ENCODE assay signal across 22 cellular contexts in the genomic region with DNA sequence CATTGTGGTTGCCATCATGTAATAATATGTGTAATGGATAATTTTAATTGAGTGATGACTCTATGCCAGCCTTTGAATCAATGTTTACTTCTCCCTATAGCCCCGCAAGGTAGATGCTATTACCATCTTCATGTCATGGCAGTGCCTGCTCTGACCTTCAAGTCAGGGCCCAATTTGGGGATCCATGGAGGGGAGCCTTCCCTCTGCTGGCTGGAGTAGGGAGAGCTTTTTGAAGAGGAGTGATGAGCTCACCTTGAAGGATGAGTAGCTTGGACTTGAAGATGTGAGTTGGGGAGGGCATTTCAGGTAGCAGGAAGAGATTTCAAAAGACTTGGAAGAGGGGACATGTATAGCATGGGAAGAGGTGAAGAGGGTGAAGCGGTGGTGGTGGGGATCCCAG.
DNase-seq lines count a peak whose midpoint lies in the region; ATAC-seq, FAIRE-seq and TF ChIP-seq lines count a peak whose summit lies in the region.
"Had no signal": no experiment of that assay in that cellular context is flagged by ENCODE, and none has a peak within 500 bp of the region (broad histone marks: within the 10 kb centered on the region; RNA-seq: fewer than 3 reads in every experiment).

No MANE protein-coding gene starts in this region.

- no peak overlapping the region for H3K4me2 ChIP-seq in K562 (ENCODE audit: insufficient read depth, low read length)

- peak; percentile 5 for TF ChIP-seq CTCF in HFF-Myc (IDR thresholded peaks at IDR 0.05; ENCODE audit: low read depth, low read length, missing control alignments)
- TF ChIP-seq CTCF in K562 (IDR thresholded peaks at IDR 0.05 in 2 of 3, conservative IDR thresholded peaks at IDR 0.05 in 1 of 3; ENCODE audit: insufficient read depth in 2 of 3, low read depth in 1 of 3, low read length in 3 of 3) = no peak
- TF ChIP-seq CTCF in foreskin keratinocyte (conservative IDR thresholded peaks at IDR 0.05) = peak; percentile 43
- no peak for TF ChIP-seq CTCF in stomach (IDR thresholded peaks at IDR 0.05)

- TF ChIP-seq RAD21 in K562 (CRISPR knock-in tag; conservative IDR thresholded peaks at IDR 0.05 in 1 of 2, IDR thresholded peaks at IDR 0.05 in 1 of 2) = no peak

- FAIRE-seq in K562 (lab: Jason Lieb, UNC) = no peak
- FAIRE-seq: D721Med, islet of Langerhans, RCC 7860 had no signal

- no TSS peak for BruUV-seq in K562 (replicated peaks; lab: Mats Ljungman, UMichigan)

- H3K4me1 ChIP-seq in K562 (replicated peaks in 1 of 2; ENCODE audit: control insufficient read depth in 2 of 2, insufficient read depth in 2 of 2, low read length in 2 of 2) (no peaks in the 10 kb centered on the region), foreskin keratinocyte (no peaks in the 10 kb centered on the region), stomach (no peaks in the 10 kb centered on the region)
- H3K4me1 ChIP-seq: upper lobe of right lung had no signal

- TF ChIP-seq EP300 in K562 (IDR thresholded peaks at IDR 0.05; ENCODE audit: low read length) = no peak
- TF ChIP-seq EP300 in stomach (IDR thresholded peaks at IDR 0.05) = no peak

- WGBS in K562 (ENCODE audit: insufficient coverage, low coverage, missing lambda C conversion rate) = 0% methylated on average over 2 of the region's 2 CpGs
- 90 to 98% (median 96%) methylated on average over 2 of the region's 2 CpGs for WGBS in stomach, 5 donors

- H3K36me3 ChIP-seq in K562 (ENCODE audit: control insufficient read depth, insufficient read depth, low read length) (no peaks in the 10 kb centered on the region), stomach (no peaks in the 10 kb centered on the region)
- H3K36me3 ChIP-seq: upper lobe of right lung had no signal

- H4K20me1 ChIP-seq in K562 (replicated peaks; ENCODE audit: control insufficient read depth, insufficient read depth, low read length) = peaks cover 4% of the 10 kb centered on the region

- H3K27me3 ChIP-seq in K562 (ENCODE audit: control insufficient read depth in 2 of 2, insufficient read depth in 2 of 2, low read length in 2 of 2) = peaks cover 2 to 37% of the 10 kb centered on the region in 2 experiments; a peak in 3 of 5 replicates
- peaks cover 12% of the 10 kb centered on the region for H3K27me3 ChIP-seq in foreskin keratinocyte
- peaks cover 0 to 52% (median 0%) of the 10 kb centered on the region in 3 donors for H3K27me3 ChIP-seq in stomach
- H3K27me3 ChIP-seq: upper lobe of right lung had no signal

- no peak for DNase-seq in HFF-Myc (ENCODE audit: extremely low read depth, low read depth)
- no peak for DNase-seq in K562 (ENCODE audit: extremely low read depth in 1 of 4, low spot score in 3 of 4)
- no peak for DNase-seq in foreskin keratinocyte
- DNase-seq in stomach = peak; percentile 9
- DNase-seq in D341Med (ENCODE audit: low spot score) = no peak
- no peak for DNase-seq in occipital lobe (lab: John Stamatoyannopoulos, UW)
- DNase-seq in activated T-cell treated with anti-CD3 and anti-CD28 coated beads, Interleukin-2, amount 50 U/mL, for 48 hours = no peak
- DNase-seq: activated CD4-positive, alpha-beta T cell treated with anti-CD3 and anti-CD28 coated beads, Interleukin-2, amount 50 U/mL, for 1 hour; aorta; hypothalamus; NCI-H1417 treated with DMSO at 0.1 percent for 48 hours; NCI-H2081 treated with DMSO at 0.1 percent for 48 hours; stimulated activated CD4-positive, alpha-beta T cell treated with anti-CD3 and anti-CD28 coated beads, Interleukin-12 subunit alpha, Interleukin-12 subunit beta, amount 100 ng/mL, for 4 hours; stimulated activated CD4-positive, alpha-beta T cell treated with anti-CD3 and anti-CD28 coated beads, Interleukin-4, amount 100 ng/mL, for 24 hours; T1000; upper lobe of right lung had no signal

- H3K4me3 ChIP-seq in HFF-Myc (replicated peaks; ENCODE audit: low read depth, low read length) (no peak overlapping the region), K562 (no peak overlapping the region), stomach (no peak overlapping the region)
- H3K4me3 ChIP-seq: upper lobe of right lung had no signal

- CTCF ChIA-PET in K562 (lab: Yijun Ruan, JAX; ENCODE audit: low intra/inter-chr PET ratio) = no interaction called here

- POLR2A ChIA-PET in K562 (lab: Yijun Ruan, JAX) = interaction anchor here (1.1 kb wide), 1 partner anchor 17 kb away, joined by 3 read pairs; no protein-coding TSS in a partner anchor

- no peaks in the 10 kb centered on the region for H3K9me1 ChIP-seq in K562 (ENCODE audit: control insufficient read depth, insufficient read depth, low read length)

- H2AFZ ChIP-seq in K562 (ENCODE audit: low read depth, low read length) = no peak overlapping the region

- H3K27ac ChIP-seq in K562 (ENCODE audit: extremely low read depth, low read depth, low read length) = no peak overlapping the region
- H3K27ac ChIP-seq in foreskin keratinocyte = no peak overlapping the region
- H3K27ac ChIP-seq in stomach = no peak overlapping the region
- H3K27ac ChIP-seq: upper lobe of right lung had no signal

- intact Hi-C loops in K562 (cut with micrococcal nuclease) = loop anchor here (10.0 kb wide), 1 partner anchor 192 kb away; a partner anchor contains a TSS
- intact Hi-C loops in stomach (cut with DNase I; ENCODE audit: low total_unique reads) = no loop called here

- ATAC-seq in K562 = peak; percentile 46; the same call in 2 of the 3 replicates
- peak; percentile 46 for ATAC-seq in foreskin keratinocyte
- ATAC-seq: activated naive CD4-positive, alpha-beta T cell treated with anti-CD3 and anti-CD28 coated beads, Interleukin-2, amount 50 U/mL, for 72 hours; activated T-helper 17 cell treated with anti-CD3 and anti-CD28 coated beads, Interleukin-2, amount 50 U/mL, for 72 hours; stimulated activated effector memory CD8-positive, alpha-beta T cell treated with anti-CD3 and anti-CD28 coated beads, Interleukin-12 subunit alpha, Interleukin-12 subunit beta, amount 100 ng/mL, for 72 hours; upper lobe of right lung had no signal

- H3K9me3 ChIP-seq in K562 (replicated peaks; ENCODE audit: control insufficient read depth, insufficient read depth, low read depth, low read length) (no peaks in the 10 kb centered on the region), stomach (no peaks in the 10 kb centered on the region)
- H3K9me3 ChIP-seq: upper lobe of right lung had no signal

- no peaks in the 10 kb centered on the region for H3K79me2 ChIP-seq in K562 (ENCODE audit: control insufficient read depth, insufficient read depth, low read length)

- H3K9ac ChIP-seq in K562 (ENCODE audit: insufficient read depth in 1 of 2, low read depth in 2 of 2, low read length in 2 of 2) = no peak overlapping the region

- TF ChIP-seq POLR2A in K562 (conservative IDR thresholded peaks at IDR 0.05) = no peak
- TF ChIP-seq POLR2A in stomach (IDR thresholded peaks at IDR 0.05) = no peak

- in situ Hi-C loops in K562 (cut with MboI) = no loop called here

TF ChIP-seq in K562, 482 proteins besides CTCF, POLR2A, EP300 and RAD21 (continues in another document):
- TF ChIP-seq, protein P1, sequence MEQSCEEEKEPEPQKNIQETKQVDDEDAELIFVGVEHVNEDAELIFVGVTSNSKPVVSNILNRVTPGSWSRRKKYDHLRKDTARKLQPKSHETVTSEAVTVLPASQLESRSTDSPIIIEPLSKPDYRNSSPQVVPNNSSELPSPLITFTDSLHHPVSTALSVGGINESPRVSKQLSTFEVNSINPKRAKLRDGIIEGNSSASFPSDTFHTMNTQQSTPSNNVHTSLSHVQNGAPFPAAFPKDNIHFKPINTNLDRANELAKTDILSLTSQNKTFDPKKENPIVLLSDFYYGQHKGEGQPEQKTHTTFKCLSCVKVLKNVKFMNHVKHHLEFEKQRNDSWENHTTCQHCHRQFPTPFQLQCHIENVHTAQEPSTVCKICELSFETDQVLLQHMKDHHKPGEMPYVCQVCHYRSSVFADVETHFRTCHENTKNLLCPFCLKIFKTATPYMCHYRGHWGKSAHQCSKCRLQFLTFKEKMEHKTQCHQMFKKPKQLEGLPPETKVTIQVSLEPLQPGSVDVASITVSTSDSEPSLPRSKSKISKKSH (CRISPR knock-in tag; IDR thresholded peaks at IDR 0.05) = no peak
- TF ChIP-seq NR2C1 (IDR thresholded peaks at IDR 0.05) (no peak), NR2C1 (tag; IDR thresholded peaks at IDR 0.05) (no peak), ZNF778 (CRISPR knock-in tag; IDR thresholded peaks at IDR 0.05) (no peak), FOXP1 (CRISPR knock-in tag; IDR thresholded peaks at IDR 0.05) (no peak), KLF13 (tag; IDR thresholded peaks at IDR 0.05; ENCODE audit: borderline replicate concordance, low read depth) (no peak), ZNF354B (CRISPR knock-in tag; IDR thresholded peaks at IDR 0.05) (no peak), NBN (IDR thresholded peaks at IDR 0.05; ENCODE audit: low read depth) (no peak), TGIF2 (CRISPR knock-in tag; IDR thresholded peaks at IDR 0.05) (no peak), ZFP30 (CRISPR knock-in tag; IDR thresholded peaks at IDR 0.05; ENCODE audit: borderline replicate concordance) (no peak), BCOR (IDR thresholded peaks at IDR 0.05) (no peak)
- TF ChIP-seq, protein P2, sequence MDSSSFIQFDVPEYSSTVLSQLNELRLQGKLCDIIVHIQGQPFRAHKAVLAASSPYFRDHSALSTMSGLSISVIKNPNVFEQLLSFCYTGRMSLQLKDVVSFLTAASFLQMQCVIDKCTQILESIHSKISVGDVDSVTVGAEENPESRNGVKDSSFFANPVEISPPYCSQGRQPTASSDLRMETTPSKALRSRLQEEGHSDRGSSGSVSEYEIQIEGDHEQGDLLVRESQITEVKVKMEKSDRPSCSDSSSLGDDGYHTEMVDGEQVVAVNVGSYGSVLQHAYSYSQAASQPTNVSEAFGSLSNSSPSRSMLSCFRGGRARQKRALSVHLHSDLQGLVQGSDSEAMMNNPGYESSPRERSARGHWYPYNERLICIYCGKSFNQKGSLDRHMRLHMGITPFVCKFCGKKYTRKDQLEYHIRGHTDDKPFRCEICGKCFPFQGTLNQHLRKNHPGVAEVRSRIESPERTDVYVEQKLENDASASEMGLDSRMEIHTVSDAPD (CRISPR knock-in tag; IDR thresholded peaks at IDR 0.05) = no peak
- TF ChIP-seq, protein P3, sequence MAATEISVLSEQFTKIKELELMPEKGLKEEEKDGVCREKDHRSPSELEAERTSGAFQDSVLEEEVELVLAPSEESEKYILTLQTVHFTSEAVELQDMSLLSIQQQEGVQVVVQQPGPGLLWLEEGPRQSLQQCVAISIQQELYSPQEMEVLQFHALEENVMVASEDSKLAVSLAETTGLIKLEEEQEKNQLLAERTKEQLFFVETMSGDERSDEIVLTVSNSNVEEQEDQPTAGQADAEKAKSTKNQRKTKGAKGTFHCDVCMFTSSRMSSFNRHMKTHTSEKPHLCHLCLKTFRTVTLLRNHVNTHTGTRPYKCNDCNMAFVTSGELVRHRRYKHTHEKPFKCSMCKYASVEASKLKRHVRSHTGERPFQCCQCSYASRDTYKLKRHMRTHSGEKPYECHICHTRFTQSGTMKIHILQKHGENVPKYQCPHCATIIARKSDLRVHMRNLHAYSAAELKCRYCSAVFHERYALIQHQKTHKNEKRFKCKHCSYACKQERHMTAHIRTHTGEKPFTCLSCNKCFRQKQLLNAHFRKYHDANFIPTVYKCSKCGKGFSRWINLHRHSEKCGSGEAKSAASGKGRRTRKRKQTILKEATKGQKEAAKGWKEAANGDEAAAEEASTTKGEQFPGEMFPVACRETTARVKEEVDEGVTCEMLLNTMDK (IDR thresholded peaks at IDR 0.05; ENCODE audit: borderline replicate concordance, insufficient read depth, low read depth, low read length, poor library complexity, severe bottlenecking) = no peak

Comparison
In these comparisons a context has a peak if more than half of its experiments do, and no peak if none do; other contexts are left out.
1. CTCF ChIP-seq: peak in HFF-Myc (single experiment) and foreskin keratinocyte (single experiment); none in K562 (0 of 3) and stomach (0 of 7).